Comparison of ENCODE assay signal across 9 cellular contexts in genomic region chr3:169658311-169658931, GRCh38. TPM values are rescaled to one million over a fixed set of nuclear protein-coding genes. Genes with fewer than 3 reads are reported as not detected.
A peak's percentile ranks its signal among the peaks of the same experiment; 100 is the strongest.
DNase-seq lines count a peak whose midpoint lies in the region; ATAC-seq and TF ChIP-seq lines count a peak whose summit lies in the region.
"Had no signal": no experiment of that assay in that cellular context is flagged by ENCODE, and none has a peak within 500 bp of the region (broad histone marks: within the 10 kb centered on the region; RNA-seq: fewer than 3 reads in every experiment).

No MANE protein-coding gene starts in this region.

- no peak for TF ChIP-seq CTCF in coronary artery (IDR thresholded peaks at IDR 0.05)

- peaks cover 71% of the 10 kb centered on the region for H3K27me3 Mint-ChIP-seq in stimulated activated naive CD8-positive, alpha-beta T cell treated with anti-CD3 and anti-CD28 coated beads, Interleukin-15, Interleukin-2, amounts not matched to agents 100 ng/mL and 50 ng/mL, for 24 hours
- H3K27me3 Mint-ChIP-seq in activated T-helper 2 cell treated with anti-CD3 and anti-CD28 coated beads, Interferon-gamma antibody, Interleukin-2, Interleukin-4, amounts not matched to agents 10 μg/mL and 5 μg/mL and 100 μg/mL, durations not matched to agents 14 hours and 24 hours and 36 hours (ENCODE audit: low read depth), result peaks cover 79% of the 10 kb centered on the region

- no peak for DNase-seq in coronary artery (ENCODE audit: low spot score)
- peak; percentile 60 for DNase-seq in kidney tubule cell (ENCODE audit: low spot score)
- no peak for DNase-seq in activated T-helper 2 cell treated with anti-CD3 and anti-CD28 coated beads, Interferon-gamma antibody, Interleukin-2, Interleukin-4, amounts not matched to agents 10 μg/mL and 5 μg/mL and 100 μg/mL, durations not matched to agents 14 hours and 24 hours and 36 hours (ENCODE audit: low spot score)
- no peak for DNase-seq in NCI-H2196 (lab: John Stamatoyannopoulos, UW; ENCODE audit: unreplicated experiment)
- DNase-seq: activated CD4-positive, alpha-beta T cell treated with anti-CD3 and anti-CD28 coated beads, Interleukin-2, amount 50 U/mL, for 4 hours; PC-3 had no signal

- no peaks in the 10 kb centered on the region for H3K9me3 Mint-ChIP-seq in stimulated activated naive CD8-positive, alpha-beta T cell treated with anti-CD3 and anti-CD28 coated beads, Interleukin-15, Interleukin-2, amounts not matched to agents 100 ng/mL and 50 ng/mL, for 24 hours
- H3K9me3 Mint-ChIP-seq in activated T-helper 2 cell treated with anti-CD3 and anti-CD28 coated beads, Interferon-gamma antibody, Interleukin-2, Interleukin-4, amounts not matched to agents 10 μg/mL and 5 μg/mL and 100 μg/mL, durations not matched to agents 14 hours and 24 hours and 36 hours, result no peaks in the 10 kb centered on the region

- intact Hi-C loops in activated T-helper 2 cell treated with anti-CD3 and anti-CD28 coated beads, Interferon-gamma antibody, Interleukin-2, Interleukin-4, amounts not matched to agents 10 μg/mL and 5 μg/mL and 100 μg/mL, durations not matched to agents 14 hours and 24 hours and 36 hours (cut with micrococcal nuclease), result no loop called here

- TF ChIP-seq EP300 in Ishikawa (IDR thresholded peaks at IDR 0.05; ENCODE audit: borderline replicate concordance), result no peak

- no peak overlapping the region for H3K27ac Mint-ChIP-seq in stimulated activated naive CD8-positive, alpha-beta T cell treated with anti-CD3 and anti-CD28 coated beads, Interleukin-15, Interleukin-2, amounts not matched to agents 100 ng/mL and 50 ng/mL, for 24 hours
- no peak overlapping the region for H3K27ac Mint-ChIP-seq in activated T-helper 2 cell treated with anti-CD3 and anti-CD28 coated beads, Interferon-gamma antibody, Interleukin-2, Interleukin-4, amounts not matched to agents 10 μg/mL and 5 μg/mL and 100 μg/mL, durations not matched to agents 14 hours and 24 hours and 36 hours

- H3K4me3 Mint-ChIP-seq in stimulated activated naive CD8-positive, alpha-beta T cell treated with anti-CD3 and anti-CD28 coated beads, Interleukin-15, Interleukin-2, amounts not matched to agents 100 ng/mL and 50 ng/mL, for 24 hours, result peak overlapping the region; percentile 47
- no peak overlapping the region for H3K4me3 Mint-ChIP-seq in activated T-helper 2 cell treated with anti-CD3 and anti-CD28 coated beads, Interferon-gamma antibody, Interleukin-2, Interleukin-4, amounts not matched to agents 10 μg/mL and 5 μg/mL and 100 μg/mL, durations not matched to agents 14 hours and 24 hours and 36 hours (ENCODE audit: low read depth)

- H3K4me3 ChIP-seq in coronary artery, result peak overlapping the region; percentile 59

- H3K4me1 Mint-ChIP-seq in stimulated activated naive CD8-positive, alpha-beta T cell treated with anti-CD3 and anti-CD28 coated beads, Interleukin-15, Interleukin-2, amounts not matched to agents 100 ng/mL and 50 ng/mL, for 24 hours (ENCODE audit: low read depth), result peaks cover 43% of the 10 kb centered on the region
- peaks cover 28% of the 10 kb centered on the region for H3K4me1 Mint-ChIP-seq in activated T-helper 2 cell treated with anti-CD3 and anti-CD28 coated beads, Interferon-gamma antibody, Interleukin-2, Interleukin-4, amounts not matched to agents 10 μg/mL and 5 μg/mL and 100 μg/mL, durations not matched to agents 14 hours and 24 hours and 36 hours (ENCODE audit: low read depth)

- ATAC-seq in HG03139 (IDR thresholded peaks at IDR 0.05; ENCODE audit: unreplicated experiment), result no peak
- ATAC-seq: PC-3 had no signal

- TF ChIP-seq RAD21 in Ishikawa (IDR thresholded peaks at IDR 0.05; ENCODE audit: low read depth), result no peak

- H3K36me3 Mint-ChIP-seq in stimulated activated naive CD8-positive, alpha-beta T cell treated with anti-CD3 and anti-CD28 coated beads, Interleukin-15, Interleukin-2, amounts not matched to agents 100 ng/mL and 50 ng/mL, for 24 hours (ENCODE audit: low read depth), result no peaks in the 10 kb centered on the region
- no peaks in the 10 kb centered on the region for H3K36me3 Mint-ChIP-seq in activated T-helper 2 cell treated with anti-CD3 and anti-CD28 coated beads, Interferon-gamma antibody, Interleukin-2, Interleukin-4, amounts not matched to agents 10 μg/mL and 5 μg/mL and 100 μg/mL, durations not matched to agents 14 hours and 24 hours and 36 hours (ENCODE audit: low read depth)

- H3K27ac ChIP-seq in coronary artery, result peak overlapping the region; percentile 60 to 65

TF ChIP-seq in Ishikawa, 13 proteins besides CTCF, POLR2A, EP300 and RAD21:
- TF ChIP-seq, protein P1, sequence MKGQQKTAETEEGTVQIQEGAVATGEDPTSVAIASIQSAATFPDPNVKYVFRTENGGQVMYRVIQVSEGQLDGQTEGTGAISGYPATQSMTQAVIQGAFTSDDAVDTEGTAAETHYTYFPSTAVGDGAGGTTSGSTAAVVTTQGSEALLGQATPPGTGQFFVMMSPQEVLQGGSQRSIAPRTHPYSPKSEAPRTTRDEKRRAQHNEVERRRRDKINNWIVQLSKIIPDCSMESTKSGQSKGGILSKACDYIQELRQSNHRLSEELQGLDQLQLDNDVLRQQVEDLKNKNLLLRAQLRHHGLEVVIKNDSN (IDR thresholded peaks at IDR 0.05), result no peak
- TF ChIP-seq CREB1 (IDR thresholded peaks at IDR 0.05; ENCODE audit: low read depth) (no peak), CEBPB (IDR thresholded peaks at IDR 0.05) (no peak), TEAD4 (IDR thresholded peaks at IDR 0.05) (no peak), YY1 (IDR thresholded peaks at IDR 0.05; ENCODE audit: low read depth) (0 out of 2 replicates have a peak, but pooled peaks have one; percentile 10), FOXM1 (IDR thresholded peaks at IDR 0.05; ENCODE audit: borderline replicate concordance, low read depth) (no peak), EGR1 (IDR thresholded peaks at IDR 0.05) (peak; percentile 80), ZBTB7A (IDR thresholded peaks at IDR 0.05; ENCODE audit: low read depth) (no peak), TAF1 (IDR thresholded peaks at IDR 0.05; ENCODE audit: low read depth) (no peak), TCF12 (IDR thresholded peaks at IDR 0.05; ENCODE audit: low read depth) (no peak), NFIC (IDR thresholded peaks at IDR 0.05) (no peak)
- TF ChIP-seq, protein P2, sequence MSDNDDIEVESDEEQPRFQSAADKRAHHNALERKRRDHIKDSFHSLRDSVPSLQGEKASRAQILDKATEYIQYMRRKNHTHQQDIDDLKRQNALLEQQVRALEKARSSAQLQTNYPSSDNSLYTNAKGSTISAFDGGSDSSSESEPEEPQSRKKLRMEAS (IDR thresholded peaks at IDR 0.05), result 0 out of 2 replicates have a peak, but pooled peaks have one; percentile 46
TF ChIP-seq in Ishikawa: peak in this region for 3.

RNA-seq across cellular contexts. Expression of gene MECOM, which starts 5.1 kb away (rescaled TPM):
- total RNA-seq in activated T-helper 2 cell treated with anti-CD3 and anti-CD28 coated beads, Interferon-gamma antibody, Interleukin-2, Interleukin-4, amounts not matched to agents 10 μg/mL and 5 μg/mL and 100 μg/mL, durations not matched to agents 14 hours and 24 hours and 36 hours, result not detected in 2 replicates
